1 cellular context compared by ENCODE assay signal in the genomic region with DNA sequence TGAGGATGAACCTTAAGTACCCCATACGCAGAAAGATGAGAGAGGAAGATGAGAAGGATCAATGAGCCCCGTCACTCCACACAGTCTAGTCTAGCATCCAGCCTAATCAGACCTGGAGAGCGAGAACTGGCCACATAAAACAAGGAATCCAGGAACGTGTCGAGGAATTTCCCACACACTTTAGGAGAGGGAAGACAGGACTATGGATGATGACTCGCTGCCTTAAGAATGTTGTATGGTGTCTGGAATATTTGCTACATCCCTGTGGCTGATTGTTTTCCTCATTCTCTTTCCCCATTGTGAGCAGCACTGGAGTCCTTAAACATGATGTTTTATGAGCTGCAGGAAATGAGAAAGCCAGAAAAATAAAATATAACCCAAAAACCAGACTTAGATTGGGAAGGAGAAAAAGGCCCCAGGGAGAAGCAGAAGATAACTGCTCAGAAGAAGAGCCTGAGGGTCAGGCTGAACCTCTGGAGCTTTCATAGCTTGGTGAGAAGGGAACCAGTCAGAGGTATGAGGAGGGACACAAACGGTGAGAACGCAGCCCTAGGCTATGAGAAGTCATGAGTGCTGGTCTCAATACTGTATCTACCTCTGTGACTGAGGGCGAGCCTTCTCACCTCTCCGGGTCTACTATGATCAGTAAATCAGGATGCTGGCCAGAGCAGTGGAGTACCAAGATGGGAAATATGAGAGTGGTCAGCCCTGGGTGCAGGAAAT.
TF ChIP-seq lines count a peak whose summit lies in the region.

No MANE protein-coding gene starts in this region.

TF ChIP-seq in SK-N-SH treated with all-trans-retinoic acid at 6 μM for 48 hours, 23 proteins besides CTCF, POLR2A, EP300 and RAD21 (continued from another document):
- TF ChIP-seq ARNTL (CRISPR knock-in tag; IDR thresholded peaks at IDR 0.05; ENCODE audit: borderline replicate concordance, low read depth) (no peak), ISL1 (CRISPR knock-in tag; IDR thresholded peaks at IDR 0.05) (no peak; the same call in 1 of the 2 replicates), ZNF70 (CRISPR knock-in tag; IDR thresholded peaks at IDR 0.05) (no peak)
